Comparison of ENCODE assay signal across 15 cellular contexts in genomic region chr1:229001467-229001866, GRCh38.
"Had no signal": no experiment of that assay in that cellular context is flagged by ENCODE, and none has a peak within 500 bp of the region (broad histone marks: within the 10 kb centered on the region; RNA-seq: fewer than 3 reads in every experiment).

No MANE protein-coding gene starts in this region.

- H3K4me3 Mint-ChIP-seq: activated CD4-positive, alpha-beta T cell treated with anti-CD3 and anti-CD28 coated beads, Interleukin-2, amount 10 ng/mL, durations not matched to agents 24 days and 14 days; activated naive CD4-positive, alpha-beta T cell treated with anti-CD3 and anti-CD28 coated beads, Interleukin-2, amount 50 U/mL, for 24 hours; activated T-helper 17 cell treated with anti-CD3 and anti-CD28 coated beads, Interleukin-2, amount 50 U/mL, for 72 hours; central memory CD8-positive, alpha-beta T cell; endodermal cell; naive thymus-derived CD8-positive, alpha-beta T cell; stimulated activated memory B cell treated with anti-CD40 and anti-IgM and Interleukin-4, amounts not matched to agents 10 μg/mL and 1 μg/mL and 100 μg/mL, for 72 hours; T-helper 1 cell treated with Interleukin-12 subunit alpha and Interleukin-12 subunit beta and Interleukin-4 antibody, amounts not matched to agents 30 μg/mL and 1 μg/mL, for 36 hours; WTC11 had no signal

- H3K27me3 Mint-ChIP-seq: activated CD4-positive, alpha-beta T cell treated with anti-CD3 and anti-CD28 coated beads, Interleukin-2, amount 10 ng/mL, durations not matched to agents 24 days and 14 days; activated naive CD4-positive, alpha-beta T cell treated with anti-CD3 and anti-CD28 coated beads, Interleukin-2, amount 50 U/mL, for 24 hours; activated T-helper 17 cell treated with anti-CD3 and anti-CD28 coated beads, Interleukin-2, amount 50 U/mL, for 72 hours; central memory CD8-positive, alpha-beta T cell had no signal

- H3K4me1 ChIP-seq: lower lobe of right lung, upper lobe of right lung had no signal

- H3K27ac ChIP-seq: lower lobe of right lung, upper lobe of right lung had no signal

- H3K9me3 Mint-ChIP-seq: activated CD4-positive, alpha-beta T cell treated with anti-CD3 and anti-CD28 coated beads, Interleukin-2, amount 10 ng/mL, durations not matched to agents 24 days and 14 days; activated naive CD4-positive, alpha-beta T cell treated with anti-CD3 and anti-CD28 coated beads, Interleukin-2, amount 50 U/mL, for 24 hours; activated T-helper 17 cell treated with anti-CD3 and anti-CD28 coated beads, Interleukin-2, amount 50 U/mL, for 72 hours; central memory CD8-positive, alpha-beta T cell; endodermal cell; naive thymus-derived CD8-positive, alpha-beta T cell; stimulated activated memory B cell treated with anti-CD40 and anti-IgM and Interleukin-4, amounts not matched to agents 10 μg/mL and 1 μg/mL and 100 μg/mL, for 72 hours; T-helper 1 cell treated with Interleukin-12 subunit alpha and Interleukin-12 subunit beta and Interleukin-4 antibody, amounts not matched to agents 30 μg/mL and 1 μg/mL, for 36 hours; WTC11 had no signal

- H3K27ac Mint-ChIP-seq: activated CD4-positive, alpha-beta T cell treated with anti-CD3 and anti-CD28 coated beads, Interleukin-2, amount 10 ng/mL, durations not matched to agents 24 days and 14 days; activated T-helper 17 cell treated with anti-CD3 and anti-CD28 coated beads, Interleukin-2, amount 50 U/mL, for 72 hours; endodermal cell; stimulated activated memory B cell treated with anti-CD40 and anti-IgM and Interleukin-4, amounts not matched to agents 10 μg/mL and 1 μg/mL and 100 μg/mL, for 72 hours; T-helper 1 cell treated with Interleukin-12 subunit alpha and Interleukin-12 subunit beta and Interleukin-4 antibody, amounts not matched to agents 30 μg/mL and 1 μg/mL, for 36 hours; WTC11 had no signal

- H3K4me3 ChIP-seq: lower lobe of right lung, upper lobe of right lung had no signal

- DNase-seq: activated CD4-positive, alpha-beta T cell treated with anti-CD3 and anti-CD28 coated beads, Interleukin-2, amount 10 ng/mL, durations not matched to agents 24 days and 14 days; activated T-cell treated with anti-CD3 and anti-CD28 coated beads for 4 hours; endodermal cell; erythroblast; hippocampal formation; lower lobe of right lung; right cardiac atrium; upper lobe of right lung had no signal

- H3K4me1 Mint-ChIP-seq: stimulated activated memory B cell treated with anti-CD40 and anti-IgM and Interleukin-4, amounts not matched to agents 10 μg/mL and 1 μg/mL and 100 μg/mL, for 72 hours had no signal

- H3K36me3 ChIP-seq: lower lobe of right lung, upper lobe of right lung had no signal

- H3K9me3 ChIP-seq: lower lobe of right lung, upper lobe of right lung had no signal

- H3K36me3 Mint-ChIP-seq: activated naive CD4-positive, alpha-beta T cell treated with anti-CD3 and anti-CD28 coated beads, Interleukin-2, amount 50 U/mL, for 24 hours; naive thymus-derived CD8-positive, alpha-beta T cell; stimulated activated memory B cell treated with anti-CD40 and anti-IgM and Interleukin-4, amounts not matched to agents 10 μg/mL and 1 μg/mL and 100 μg/mL, for 72 hours; WTC11 had no signal

- ATAC-seq: activated T-helper 17 cell treated with anti-CD3 and anti-CD28 coated beads, Interleukin-2, amount 50 U/mL, for 72 hours; lower lobe of right lung; naive thymus-derived CD8-positive, alpha-beta T cell; right cardiac atrium; stimulated activated memory B cell treated with anti-CD40 and anti-IgM and Interleukin-4, amounts not matched to agents 10 μg/mL and 1 μg/mL and 100 μg/mL, for 72 hours; upper lobe of right lung; WTC11 had no signal

- H3K27me3 ChIP-seq: upper lobe of right lung had no signal
